In the genomic region with DNA sequence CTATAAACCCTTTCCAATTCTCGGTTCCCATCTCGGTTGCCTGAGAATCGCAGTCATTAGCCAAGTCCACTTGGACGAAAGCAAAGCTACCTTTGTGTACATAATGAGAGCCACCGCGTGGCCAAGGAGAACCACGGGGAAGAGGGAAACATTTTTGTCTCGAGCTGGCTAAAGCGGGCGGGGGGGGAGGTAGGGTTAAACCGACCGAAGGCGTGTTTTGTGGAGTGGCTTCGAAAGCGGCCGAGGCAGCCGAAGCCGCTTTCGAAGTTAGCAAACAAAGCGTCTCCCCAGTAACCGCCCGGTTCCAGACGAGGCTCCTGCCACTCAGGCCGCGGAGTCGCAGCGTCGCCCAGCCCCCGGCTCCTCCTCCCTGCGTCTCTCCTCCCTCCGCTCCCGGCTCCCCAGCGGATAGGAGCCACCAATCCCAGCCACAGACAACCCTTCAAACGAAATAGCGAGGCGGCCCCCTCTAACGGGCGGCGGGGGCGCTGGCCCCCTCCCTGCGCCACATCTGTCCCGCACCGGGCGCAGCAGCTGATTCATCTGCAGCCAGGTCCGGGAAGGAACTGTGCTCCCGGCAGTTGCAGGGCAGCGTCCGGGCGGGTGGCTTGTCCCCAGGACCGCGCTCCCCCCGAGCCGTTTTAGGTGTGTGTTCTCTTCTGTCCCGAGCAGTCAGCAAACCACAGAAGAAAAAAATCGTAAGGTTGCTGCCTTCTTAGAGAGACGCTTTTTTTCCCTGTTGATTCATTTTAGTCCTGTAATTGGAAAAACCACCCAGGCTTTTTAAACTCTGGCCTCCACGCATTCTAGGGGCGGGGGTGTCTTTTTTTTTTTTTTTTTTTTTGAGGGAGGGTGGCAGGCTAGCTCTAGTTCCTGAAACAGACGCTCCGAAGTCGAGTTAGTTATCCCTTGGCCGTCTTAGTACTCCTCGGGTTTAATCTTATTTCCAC, we compare ENCODE assay signal across 1 cellular context.
TF ChIP-seq lines count a peak whose summit lies in the region.

No MANE protein-coding gene starts in this region.

TF ChIP-seq in K562, 482 proteins besides CTCF, POLR2A, EP300 and RAD21 (continued from another document and continues in another):
- TF ChIP-seq, protein P1, sequence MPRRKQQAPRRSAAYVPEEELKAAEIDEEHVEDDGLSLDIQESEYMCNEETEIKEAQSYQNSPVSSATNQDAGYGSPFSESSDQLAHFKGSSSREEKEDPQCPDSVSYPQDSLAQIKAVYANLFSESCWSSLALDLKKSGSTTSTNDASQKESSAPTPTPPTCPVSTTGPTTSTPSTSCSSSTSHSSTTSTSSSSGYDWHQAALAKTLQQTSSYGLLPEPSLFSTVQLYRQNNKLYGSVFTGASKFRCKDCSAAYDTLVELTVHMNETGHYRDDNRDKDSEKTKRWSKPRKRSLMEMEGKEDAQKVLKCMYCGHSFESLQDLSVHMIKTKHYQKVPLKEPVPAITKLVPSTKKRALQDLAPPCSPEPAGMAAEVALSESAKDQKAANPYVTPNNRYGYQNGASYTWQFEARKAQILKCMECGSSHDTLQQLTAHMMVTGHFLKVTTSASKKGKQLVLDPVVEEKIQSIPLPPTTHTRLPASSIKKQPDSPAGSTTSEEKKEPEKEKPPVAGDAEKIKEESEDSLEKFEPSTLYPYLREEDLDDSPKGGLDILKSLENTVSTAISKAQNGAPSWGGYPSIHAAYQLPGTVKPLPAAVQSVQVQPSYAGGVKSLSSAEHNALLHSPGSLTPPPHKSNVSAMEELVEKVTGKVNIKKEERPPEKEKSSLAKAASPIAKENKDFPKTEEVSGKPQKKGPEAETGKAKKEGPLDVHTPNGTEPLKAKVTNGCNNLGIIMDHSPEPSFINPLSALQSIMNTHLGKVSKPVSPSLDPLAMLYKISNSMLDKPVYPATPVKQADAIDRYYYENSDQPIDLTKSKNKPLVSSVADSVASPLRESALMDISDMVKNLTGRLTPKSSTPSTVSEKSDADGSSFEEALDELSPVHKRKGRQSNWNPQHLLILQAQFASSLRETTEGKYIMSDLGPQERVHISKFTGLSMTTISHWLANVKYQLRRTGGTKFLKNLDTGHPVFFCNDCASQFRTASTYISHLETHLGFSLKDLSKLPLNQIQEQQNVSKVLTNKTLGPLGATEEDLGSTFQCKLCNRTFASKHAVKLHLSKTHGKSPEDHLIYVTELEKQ (CRISPR knock-in tag; IDR thresholded peaks at IDR 0.05): 0 out of 2 replicates have a peak, but pooled peaks have one; percentile 57
- TF ChIP-seq HSF4 (CRISPR knock-in tag; IDR thresholded peaks at IDR 0.05; ENCODE audit: borderline replicate concordance) (no peak), GABPA (tag; conservative IDR thresholded peaks at IDR 0.05; ENCODE audit: low read depth) (no peak), SRSF7 (optimal IDR thresholded peaks at IDR 0.05; ENCODE audit: low read depth, low read length) (no peak), CREM (IDR thresholded peaks at IDR 0.05; ENCODE audit: low read depth) (no peak), NFXL1 (CRISPR knock-in tag; IDR thresholded peaks at IDR 0.05) (0 out of 2 replicates have a peak, but pooled peaks have one; percentile 18), PHB2 (IDR thresholded peaks at IDR 0.05; ENCODE audit: low read depth) (no peak), TBL1XR1 (IDR thresholded peaks at IDR 0.05; ENCODE audit: low read length in 2 of 2) (peak; percentile 16 to 68; a peak in 3 of 4 replicates), FOS (IDR thresholded peaks at IDR 0.05; ENCODE audit: extremely low read depth, insufficient read length) (peak; percentile 26), HOXB6 (CRISPR knock-in tag; IDR thresholded peaks at IDR 0.05; ENCODE audit: borderline replicate concordance) (no peak), ZNF124 (CRISPR knock-in tag; IDR thresholded peaks at IDR 0.05) (no peak), TGIF2 (CRISPR knock-in tag; IDR thresholded peaks at IDR 0.05) (no peak; the same call in 1 of the 2 replicates), ZNF316 (IDR thresholded peaks at IDR 0.05) (no peak), MCM3 (IDR thresholded peaks at IDR 0.05) (no peak), ZNF436 (CRISPR knock-in tag; IDR thresholded peaks at IDR 0.05) (peak; percentile 36; the same call in 1 of the 2 replicates), FOXA1 (IDR thresholded peaks at IDR 0.05; ENCODE audit: borderline replicate concordance) (no peak), KAT7 (CRISPR knock-in tag; IDR thresholded peaks at IDR 0.05; ENCODE audit: borderline replicate concordance) (no peak), ILK (tag; IDR thresholded peaks at IDR 0.05; ENCODE audit: borderline replicate concordance, low read depth) (no peak), KLF10 (CRISPR knock-in tag; IDR thresholded peaks at IDR 0.05) (no peak), SNIP1 (IDR thresholded peaks at IDR 0.05; ENCODE audit: low read depth) (no peak)
- TF ChIP-seq, protein P2, sequence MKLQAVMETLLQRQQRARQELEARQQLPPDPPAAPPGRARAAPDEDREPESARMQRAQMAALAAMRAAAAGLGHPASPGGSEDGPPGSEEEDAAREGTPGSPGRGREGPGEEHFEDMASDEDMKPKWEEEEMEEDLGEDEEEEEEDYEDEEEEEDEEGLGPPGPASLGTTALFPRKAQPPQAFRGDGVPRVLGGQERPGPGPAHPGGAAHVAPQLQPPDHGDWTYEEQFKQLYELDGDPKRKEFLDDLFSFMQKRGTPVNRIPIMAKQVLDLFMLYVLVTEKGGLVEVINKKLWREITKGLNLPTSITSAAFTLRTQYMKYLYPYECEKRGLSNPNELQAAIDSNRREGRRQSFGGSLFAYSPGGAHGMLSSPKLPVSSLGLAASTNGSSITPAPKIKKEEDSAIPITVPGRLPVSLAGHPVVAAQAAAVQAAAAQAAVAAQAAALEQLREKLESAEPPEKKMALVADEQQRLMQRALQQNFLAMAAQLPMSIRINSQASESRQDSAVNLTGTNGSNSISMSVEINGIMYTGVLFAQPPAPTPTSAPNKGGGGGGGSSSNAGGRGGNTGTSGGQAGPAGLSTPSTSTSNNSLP (IDR thresholded peaks at IDR 0.05; ENCODE audit: borderline replicate concordance, low read depth, low read length): peak; percentile 77; the same call in 1 of the 2 replicates
- TF ChIP-seq, protein P3, sequence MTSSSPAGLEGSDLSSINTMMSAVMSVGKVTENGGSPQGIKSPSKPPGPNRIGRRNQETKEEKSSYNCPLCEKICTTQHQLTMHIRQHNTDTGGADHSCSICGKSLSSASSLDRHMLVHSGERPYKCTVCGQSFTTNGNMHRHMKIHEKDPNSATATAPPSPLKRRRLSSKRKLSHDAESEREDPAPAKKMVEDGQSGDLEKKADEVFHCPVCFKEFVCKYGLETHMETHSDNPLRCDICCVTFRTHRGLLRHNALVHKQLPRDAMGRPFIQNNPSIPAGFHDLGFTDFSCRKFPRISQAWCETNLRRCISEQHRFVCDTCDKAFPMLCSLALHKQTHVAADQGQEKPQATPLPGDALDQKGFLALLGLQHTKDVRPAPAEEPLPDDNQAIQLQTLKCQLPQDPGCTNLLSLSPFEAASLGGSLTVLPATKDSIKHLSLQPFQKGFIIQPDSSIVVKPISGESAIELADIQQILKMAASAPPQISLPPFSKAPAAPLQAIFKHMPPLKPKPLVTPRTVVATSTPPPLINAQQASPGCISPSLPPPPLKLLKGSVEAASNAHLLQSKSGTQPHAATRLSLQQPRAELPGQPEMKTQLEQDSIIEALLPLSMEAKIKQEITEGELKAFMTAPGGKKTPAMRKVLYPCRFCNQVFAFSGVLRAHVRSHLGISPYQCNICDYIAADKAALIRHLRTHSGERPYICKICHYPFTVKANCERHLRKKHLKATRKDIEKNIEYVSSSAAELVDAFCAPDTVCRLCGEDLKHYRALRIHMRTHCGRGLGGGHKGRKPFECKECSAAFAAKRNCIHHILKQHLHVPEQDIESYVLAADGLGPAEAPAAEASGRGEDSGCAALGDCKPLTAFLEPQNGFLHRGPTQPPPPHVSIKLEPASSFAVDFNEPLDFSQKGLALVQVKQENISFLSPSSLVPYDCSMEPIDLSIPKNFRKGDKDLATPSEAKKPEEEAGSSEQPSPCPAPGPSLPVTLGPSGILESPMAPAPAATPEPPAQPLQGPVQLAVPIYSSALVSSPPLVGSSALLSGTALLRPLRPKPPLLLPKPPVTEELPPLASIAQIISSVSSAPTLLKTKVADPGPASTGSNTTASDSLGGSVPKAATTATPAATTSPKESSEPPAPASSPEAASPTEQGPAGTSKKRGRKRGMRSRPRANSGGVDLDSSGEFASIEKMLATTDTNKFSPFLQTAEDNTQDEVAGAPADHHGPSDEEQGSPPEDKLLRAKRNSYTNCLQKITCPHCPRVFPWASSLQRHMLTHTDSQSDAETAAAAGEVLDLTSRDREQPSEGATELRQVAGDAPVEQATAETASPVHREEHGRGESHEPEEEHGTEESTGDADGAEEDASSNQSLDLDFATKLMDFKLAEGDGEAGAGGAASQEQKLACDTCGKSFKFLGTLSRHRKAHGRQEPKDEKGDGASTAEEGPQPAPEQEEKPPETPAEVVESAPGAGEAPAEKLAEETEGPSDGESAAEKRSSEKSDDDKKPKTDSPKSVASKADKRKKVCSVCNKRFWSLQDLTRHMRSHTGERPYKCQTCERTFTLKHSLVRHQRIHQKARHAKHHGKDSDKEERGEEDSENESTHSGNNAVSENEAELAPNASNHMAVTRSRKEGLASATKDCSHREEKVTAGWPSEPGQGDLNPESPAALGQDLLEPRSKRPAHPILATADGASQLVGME (CRISPR knock-in tag; IDR thresholded peaks at IDR 0.05): no peak
- TF ChIP-seq, protein P4, sequence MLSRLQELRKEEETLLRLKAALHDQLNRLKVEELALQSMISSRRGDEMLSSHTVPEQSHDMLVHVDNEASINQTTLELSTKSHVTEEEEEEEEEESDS (CRISPR knock-in tag; IDR thresholded peaks at IDR 0.05): no peak
- TF ChIP-seq, protein P5, sequence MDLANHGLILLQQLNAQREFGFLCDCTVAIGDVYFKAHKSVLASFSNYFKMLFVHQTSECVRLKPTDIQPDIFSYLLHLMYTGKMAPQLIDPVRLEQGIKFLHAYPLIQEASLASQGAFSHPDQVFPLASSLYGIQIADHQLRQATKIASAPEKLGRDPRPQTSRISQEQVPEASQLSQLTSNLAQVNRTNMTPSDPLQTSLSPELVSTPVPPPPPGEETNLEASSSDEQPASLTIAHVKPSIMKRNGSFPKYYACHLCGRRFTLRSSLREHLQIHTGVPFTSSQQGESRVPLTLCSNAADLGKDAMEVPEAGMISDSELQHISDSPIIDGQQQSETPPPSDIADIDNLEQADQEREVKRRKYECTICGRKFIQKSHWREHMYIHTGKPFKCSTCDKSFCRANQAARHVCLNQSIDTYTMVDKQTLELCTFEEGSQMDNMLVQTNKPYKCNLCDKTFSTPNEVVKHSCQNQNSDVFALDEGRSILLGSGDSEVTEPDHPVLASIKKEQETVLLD (IDR thresholded peaks at IDR 0.05): no peak
- TF ChIP-seq, protein P6, sequence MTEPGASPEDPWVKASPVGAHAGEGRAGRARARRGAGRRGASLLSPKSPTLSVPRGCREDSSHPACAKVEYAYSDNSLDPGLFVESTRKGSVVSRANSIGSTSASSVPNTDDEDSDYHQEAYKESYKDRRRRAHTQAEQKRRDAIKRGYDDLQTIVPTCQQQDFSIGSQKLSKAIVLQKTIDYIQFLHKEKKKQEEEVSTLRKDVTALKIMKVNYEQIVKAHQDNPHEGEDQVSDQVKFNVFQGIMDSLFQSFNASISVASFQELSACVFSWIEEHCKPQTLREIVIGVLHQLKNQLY (CRISPR knock-in tag; conservative IDR thresholded peaks at IDR 0.05): no peak
- TF ChIP-seq, protein P7, sequence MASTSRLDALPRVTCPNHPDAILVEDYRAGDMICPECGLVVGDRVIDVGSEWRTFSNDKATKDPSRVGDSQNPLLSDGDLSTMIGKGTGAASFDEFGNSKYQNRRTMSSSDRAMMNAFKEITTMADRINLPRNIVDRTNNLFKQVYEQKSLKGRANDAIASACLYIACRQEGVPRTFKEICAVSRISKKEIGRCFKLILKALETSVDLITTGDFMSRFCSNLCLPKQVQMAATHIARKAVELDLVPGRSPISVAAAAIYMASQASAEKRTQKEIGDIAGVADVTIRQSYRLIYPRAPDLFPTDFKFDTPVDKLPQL (IDR thresholded peaks at IDR 0.05; ENCODE audit: extremely low read depth, insufficient read length): no peak
- TF ChIP-seq, protein P8, sequence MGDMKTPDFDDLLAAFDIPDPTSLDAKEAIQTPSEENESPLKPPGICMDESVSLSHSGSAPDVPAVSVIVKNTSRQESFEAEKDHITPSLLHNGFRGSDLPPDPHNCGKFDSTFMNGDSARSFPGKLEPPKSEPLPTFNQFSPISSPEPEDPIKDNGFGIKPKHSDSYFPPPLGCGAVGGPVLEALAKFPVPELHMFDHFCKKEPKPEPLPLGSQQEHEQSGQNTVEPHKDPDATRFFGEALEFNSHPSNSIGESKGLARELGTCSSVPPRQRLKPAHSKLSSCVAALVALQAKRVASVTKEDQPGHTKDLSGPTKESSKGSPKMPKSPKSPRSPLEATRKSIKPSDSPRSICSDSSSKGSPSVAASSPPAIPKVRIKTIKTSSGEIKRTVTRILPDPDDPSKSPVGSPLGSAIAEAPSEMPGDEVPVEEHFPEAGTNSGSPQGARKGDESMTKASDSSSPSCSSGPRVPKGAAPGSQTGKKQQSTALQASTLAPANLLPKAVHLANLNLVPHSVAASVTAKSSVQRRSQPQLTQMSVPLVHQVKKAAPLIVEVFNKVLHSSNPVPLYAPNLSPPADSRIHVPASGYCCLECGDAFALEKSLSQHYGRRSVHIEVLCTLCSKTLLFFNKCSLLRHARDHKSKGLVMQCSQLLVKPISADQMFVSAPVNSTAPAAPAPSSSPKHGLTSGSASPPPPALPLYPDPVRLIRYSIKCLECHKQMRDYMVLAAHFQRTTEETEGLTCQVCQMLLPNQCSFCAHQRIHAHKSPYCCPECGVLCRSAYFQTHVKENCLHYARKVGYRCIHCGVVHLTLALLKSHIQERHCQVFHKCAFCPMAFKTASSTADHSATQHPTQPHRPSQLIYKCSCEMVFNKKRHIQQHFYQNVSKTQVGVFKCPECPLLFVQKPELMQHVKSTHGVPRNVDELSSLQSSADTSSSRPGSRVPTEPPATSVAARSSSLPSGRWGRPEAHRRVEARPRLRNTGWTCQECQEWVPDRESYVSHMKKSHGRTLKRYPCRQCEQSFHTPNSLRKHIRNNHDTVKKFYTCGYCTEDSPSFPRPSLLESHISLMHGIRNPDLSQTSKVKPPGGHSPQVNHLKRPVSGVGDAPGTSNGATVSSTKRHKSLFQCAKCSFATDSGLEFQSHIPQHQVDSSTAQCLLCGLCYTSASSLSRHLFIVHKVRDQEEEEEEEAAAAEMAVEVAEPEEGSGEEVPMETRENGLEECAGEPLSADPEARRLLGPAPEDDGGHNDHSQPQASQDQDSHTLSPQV (IDR thresholded peaks at IDR 0.05): no peak
- TF ChIP-seq, protein P9, sequence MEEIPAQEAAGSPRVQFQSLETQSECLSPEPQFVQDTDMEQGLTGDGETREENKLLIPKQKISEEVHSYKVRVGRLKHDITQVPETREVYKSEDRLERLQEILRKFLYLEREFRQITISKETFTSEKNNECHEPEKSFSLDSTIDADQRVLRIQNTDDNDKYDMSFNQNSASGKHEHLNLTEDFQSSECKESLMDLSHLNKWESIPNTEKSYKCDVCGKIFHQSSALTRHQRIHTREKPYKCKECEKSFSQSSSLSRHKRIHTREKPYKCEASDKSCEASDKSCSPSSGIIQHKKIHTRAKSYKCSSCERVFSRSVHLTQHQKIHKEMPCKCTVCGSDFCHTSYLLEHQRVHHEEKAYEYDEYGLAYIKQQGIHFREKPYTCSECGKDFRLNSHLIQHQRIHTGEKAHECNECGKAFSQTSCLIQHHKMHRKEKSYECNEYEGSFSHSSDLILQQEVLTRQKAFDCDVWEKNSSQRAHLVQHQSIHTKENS (CRISPR knock-in tag; IDR thresholded peaks at IDR 0.05): 0 out of 2 replicates have a peak, but pooled peaks have one; percentile 35
